Comparison of ENCODE assay signal across 8 cellular contexts in the genomic region with DNA sequence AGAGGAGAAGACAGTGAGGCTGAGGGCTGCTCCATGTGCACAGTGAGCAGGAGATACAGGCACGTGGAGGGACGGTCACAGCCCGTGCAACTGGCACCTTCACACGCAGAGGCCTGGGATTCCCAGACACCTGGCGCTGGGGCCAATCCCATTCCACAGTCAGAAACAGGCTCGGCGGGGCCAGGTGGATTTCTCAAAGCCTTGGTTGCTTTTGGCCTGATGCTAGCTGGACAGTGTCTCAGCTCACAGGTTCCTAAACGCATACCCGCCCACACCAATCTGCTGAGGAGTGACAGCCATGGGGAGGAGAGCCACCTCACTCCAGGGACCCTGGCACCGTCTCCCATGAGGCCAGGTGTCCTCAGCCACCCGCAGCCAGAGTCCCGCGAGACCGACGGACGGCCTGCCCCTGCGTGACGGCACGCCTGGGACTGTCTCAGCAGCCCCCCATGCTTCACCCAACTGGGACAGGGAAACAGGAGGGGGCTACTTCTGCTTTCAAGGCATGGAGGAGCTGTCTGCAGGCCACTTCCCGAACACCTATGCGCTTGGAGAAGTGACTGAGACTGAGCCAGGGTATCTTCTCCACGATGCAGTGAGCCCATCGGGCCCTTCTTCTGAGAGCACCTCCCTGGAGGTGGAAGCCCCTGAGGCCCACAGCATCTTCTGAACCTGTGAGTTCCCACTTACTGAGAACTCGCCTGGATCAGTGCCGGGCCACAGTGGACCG. TPM values are rescaled to one million over a fixed set of nuclear protein-coding genes. Genes with fewer than 3 reads are reported as not detected.
DNase-seq lines count a peak whose midpoint lies in the region; ATAC-seq and TF ChIP-seq lines count a peak whose summit lies in the region.
"Not testable (repeated sequence)": the region's sequence is repeated elsewhere in the genome, so short reads cannot be mapped to it uniquely, and the experiment has no call there.

No MANE protein-coding gene starts in this region.

- not testable (repeated sequence) for BruUV-seq in MCF 10A (replicated peaks; lab: Mats Ljungman, UMichigan)

- TF ChIP-seq POLR2A in gastroesophageal sphincter (IDR thresholded peaks at IDR 0.05) = not testable (repeated sequence)

- POLR2A ChIA-PET in AG04450 (lab: Yijun Ruan, JAX) = not testable (repeated sequence)
- POLR2A ChIA-PET in MCF 10A (lab: Yijun Ruan, JAX) = interaction anchor here (0.6 to 14.0 kb wide), 7 partner anchors 4 to 687 kb away, joined by 3 to 220 read pairs (median 9); a partner anchor contains a TSS

- H3K4me1 Mint-ChIP-seq in activated T-cell treated with anti-CD3 and anti-CD28 coated beads, Interleukin-2, amount 50 U/mL, for 72 hours (ENCODE audit: low read depth) = peaks cover 84% of the 10 kb centered on the region
- peaks cover 26% of the 10 kb centered on the region for H3K4me1 Mint-ChIP-seq in MCF 10A (ENCODE audit: insufficient read depth, unreplicated experiment)
- peaks cover 32% of the 10 kb centered on the region for H3K4me1 Mint-ChIP-seq in neural crest cell
- H3K4me1 Mint-ChIP-seq in stimulated activated naive B cell treated with anti-CD40 and anti-IgM and Interleukin-4, amounts not matched to agents 10 μg/mL and 1 μg/mL and 100 μg/mL, for 72 hours = peaks cover 31 to 62% of the 10 kb centered on the region in 2 donors

- H3K27me3 Mint-ChIP-seq in activated T-cell treated with anti-CD3 and anti-CD28 coated beads, Interleukin-2, amount 50 U/mL, for 72 hours (ENCODE audit: low read depth); MCF 10A (ENCODE audit: insufficient read depth, unreplicated experiment); stimulated activated naive B cell treated with anti-CD40 and anti-IgM and Interleukin-4, amounts not matched to agents 10 μg/mL and 1 μg/mL and 100 μg/mL, for 72 hours: not testable (repeated sequence)
- H3K27me3 Mint-ChIP-seq in neural crest cell (ENCODE audit: low read depth) = peaks cover 12% of the 10 kb centered on the region

- H3K9me3 Mint-ChIP-seq in activated T-cell treated with anti-CD3 and anti-CD28 coated beads, Interleukin-2, amount 50 U/mL, for 72 hours; MCF 10A (ENCODE audit: unreplicated experiment); neural crest cell; stimulated activated naive B cell treated with anti-CD40 and anti-IgM and Interleukin-4, amounts not matched to agents 10 μg/mL and 1 μg/mL and 100 μg/mL, for 72 hours: not testable (repeated sequence)

- peaks cover 35 to 63% of the 10 kb centered on the region in 2 donors for H3K36me3 Mint-ChIP-seq in activated T-cell treated with anti-CD3 and anti-CD28 coated beads, Interleukin-2, amount 50 U/mL, for 72 hours (ENCODE audit: insufficient read depth in 2 of 2)
- peaks cover 84% of the 10 kb centered on the region for H3K36me3 Mint-ChIP-seq in MCF 10A (ENCODE audit: insufficient read depth, unreplicated experiment)
- not testable (repeated sequence) for H3K36me3 Mint-ChIP-seq in neural crest cell (ENCODE audit: low read depth)
- H3K36me3 Mint-ChIP-seq in stimulated activated naive B cell treated with anti-CD40 and anti-IgM and Interleukin-4, amounts not matched to agents 10 μg/mL and 1 μg/mL and 100 μg/mL, for 72 hours = peaks cover 35 to 62% of the 10 kb centered on the region in 2 donors

- not testable (repeated sequence) for H3K36me3 ChIP-seq in gastroesophageal sphincter

- H3K27ac Mint-ChIP-seq in activated T-cell treated with anti-CD3 and anti-CD28 coated beads, Interleukin-2, amount 50 U/mL, for 72 hours = peak overlapping the region; percentile 40
- not testable (repeated sequence) for H3K27ac Mint-ChIP-seq in MCF 10A (ENCODE audit: low read depth, unreplicated experiment); stimulated activated naive B cell treated with anti-CD40 and anti-IgM and Interleukin-4, amounts not matched to agents 10 μg/mL and 1 μg/mL and 100 μg/mL, for 72 hours
- peak overlapping the region; percentile 12 for H3K27ac Mint-ChIP-seq in neural crest cell (ENCODE audit: unreplicated experiment)

- not testable (repeated sequence) for TF ChIP-seq CTCF in AG04450 (IDR thresholded peaks at IDR 0.05; ENCODE audit: low read depth, low read length); MCF 10A (IDR thresholded peaks at IDR 0.05; ENCODE audit: unreplicated experiment); gastroesophageal sphincter (IDR thresholded peaks at IDR 0.05); neural crest cell (conservative IDR thresholded peaks at IDR 0.05)

- not testable (repeated sequence) for H3K27me3 ChIP-seq in AG04450 (ENCODE audit: control insufficient read depth, insufficient read depth, low read length); gastroesophageal sphincter

- H3K27ac ChIP-seq in AG04450 (ENCODE audit: low read depth, low read length) = peak overlapping the region; percentile 21
- peak overlapping the region in 3 of 4 donors; percentile 17 to 48 (median 35) for H3K27ac ChIP-seq in gastroesophageal sphincter

- TF ChIP-seq EP300 in gastroesophageal sphincter (IDR thresholded peaks at IDR 0.05) = not testable (repeated sequence)

- CTCF ChIA-PET in AG04450 (lab: Charles Lee) (interaction anchor here (3.9 kb wide), 1 partner anchor 84 kb away, joined by 14 read pairs; no protein-coding TSS in a partner anchor), MCF 10A (lab: Yijun Ruan, JAX) (interaction anchor here (1.0 to 1.5 kb wide), 2 partner anchors 13 kb away, joined by 3 to 6 read pairs; no protein-coding TSS in a partner anchor)

- not testable (repeated sequence) for DNase-seq in AG04450 (ENCODE audit: low read depth, low spot score); activated T-cell treated with anti-CD3 and anti-CD28 coated beads, Interleukin-2, amount 50 U/mL, for 72 hours; neural crest cell (ENCODE audit: low read depth, low spot score); stimulated activated naive B cell treated with anti-CD40 and anti-IgM and Interleukin-4, amounts not matched to agents 10 μg/mL and 1 μg/mL and 100 μg/mL, for 72 hours
- DNase-seq in HT-29 (ENCODE audit: low spot score) (peak; percentile 37), SHP77 (lab: John Stamatoyannopoulos, UW) (peak; percentile 37 to 42), MCF 10A (ENCODE audit: unreplicated experiment) (peak; percentile 28)

- 98% methylated on average over 8 of the region's 26 CpGs; no CpG with 5 or more reads in 1 of the 2 donors for WGBS in gastroesophageal sphincter (ENCODE audit: low coverage in 1 of 2), 2 donors

- H3K4me3 Mint-ChIP-seq in activated T-cell treated with anti-CD3 and anti-CD28 coated beads, Interleukin-2, amount 50 U/mL, for 72 hours = peak overlapping the region; percentile 67 to 72
- H3K4me3 Mint-ChIP-seq in MCF 10A (ENCODE audit: unreplicated experiment) = peak overlapping the region; percentile 96
- H3K4me3 Mint-ChIP-seq in neural crest cell; stimulated activated naive B cell treated with anti-CD40 and anti-IgM and Interleukin-4, amounts not matched to agents 10 μg/mL and 1 μg/mL and 100 μg/mL, for 72 hours: not testable (repeated sequence)

- not testable (repeated sequence) for ATAC-seq in activated T-cell treated with anti-CD3 and anti-CD28 coated beads, Interleukin-2, amount 50 U/mL, for 72 hours (replicated peaks in 1 of 2); gastroesophageal sphincter
- ATAC-seq in stimulated activated naive B cell treated with anti-CD40 and anti-IgM and Interleukin-4, amounts not matched to agents 10 μg/mL and 1 μg/mL and 100 μg/mL, for 72 hours (replicated peaks) = peak; percentile 52 to 70

- intact Hi-C loops in MCF 10A (cut with micrococcal nuclease) = not testable (repeated sequence)

- peaks cover 0 to 70% (median 9%) of the 10 kb centered on the region in 3 donors for H3K4me1 ChIP-seq in gastroesophageal sphincter

- H3K9me3 ChIP-seq in AG04450 (ENCODE audit: control insufficient read depth, insufficient read depth, low read length); gastroesophageal sphincter: not testable (repeated sequence)

- H3K4me3 ChIP-seq in AG04450 (ENCODE audit: low read depth, low read length); gastroesophageal sphincter: not testable (repeated sequence)

RNA-seq across cellular contexts. Expression of a gene that starts 6.5 kb away (rescaled TPM):
- 17.9 and 29.3 TPM in 2 replicates for polyA plus RNA-seq in AG04450 (2011; rRNA removed)
- 19.7 and 23.8 TPM in 2 replicates for polyA minus RNA-seq in AG04450 (2011; rRNA and poly(A)+ RNA removed)
- total RNA-seq in HT-29 (2014; rRNA removed; shearing (Covaris generic)) = 125 and 147 TPM in 2 replicates
- total RNA-seq in activated T-cell treated with anti-CD3 and anti-CD28 coated beads, Interleukin-2, amount 50 U/mL, for 72 hours = 100 to 1,000 TPM; 463 to 508 TPM
- total RNA-seq in MCF 10A (2022) = 794 and 1,007 TPM in 2 replicates
- total RNA-seq in gastroesophageal sphincter = 10 to 100 TPM in 1 of 4 donors, 1 to 10 TPM in 3; 3.1 to 10.4 (median 6.0) TPM
- total RNA-seq in neural crest cell = 40.5 and 41.6 TPM in 2 replicates
